ENCODE assay signal across 15 cellular contexts in genomic region chr2:236876642-236877041, GRCh38.
A peak's percentile ranks its signal among the peaks of the same experiment; 100 is the strongest.
DNase-seq lines count a peak whose midpoint lies in the region; ATAC-seq and TF ChIP-seq lines count a peak whose summit lies in the region.
"Had no signal": no experiment of that assay in that cellular context is flagged by ENCODE, and none has a peak within 500 bp of the region (broad histone marks: within the 10 kb centered on the region; RNA-seq: fewer than 3 reads in every experiment).

No MANE protein-coding gene starts in this region.

- H3K36me3 ChIP-seq in lower lobe of right lung, result no peaks in the 10 kb centered on the region
- H3K36me3 ChIP-seq: suprapubic skin had no signal

- peak; percentile 90 for DNase-seq in DMS53 (lab: John Stamatoyannopoulos, UW)
- DNase-seq in NCI-H1105 treated with DMSO at 0.1 percent for 48 hours (lab: John Stamatoyannopoulos, UW), result peak; percentile 93
- DNase-seq in NCI-H774 (lab: John Stamatoyannopoulos, UW), result peak; percentile 88
- no peak for DNase-seq in lower lobe of right lung
- DNase-seq: effector memory CD4-positive, alpha-beta T cell; foreskin keratinocyte; HFFc6; natural killer cell; retina had no signal

- no peak for TF ChIP-seq CTCF in lower lobe of right lung (IDR thresholded peaks at IDR 0.05)

- H3K4me3 ChIP-seq in lower lobe of right lung, result no peak overlapping the region
- H3K4me3 ChIP-seq: smooth muscle cell, suprapubic skin had no signal

- H3K27ac ChIP-seq in lower lobe of right lung, result no peak overlapping the region
- H3K27ac ChIP-seq: foreskin keratinocyte, suprapubic skin had no signal

- peaks cover 24% of the 10 kb centered on the region for H3K4me1 ChIP-seq in lower lobe of right lung

- H3K9me3 ChIP-seq in lower lobe of right lung, result no peaks in the 10 kb centered on the region
- H3K9me3 ChIP-seq: suprapubic skin had no signal

- intact Hi-C loops in lower lobe of right lung (cut with DNase I), result no loop called here

- ATAC-seq in lower lobe of right lung, result peak; percentile 41 to 76
- no peak for ATAC-seq in HG02870 (IDR thresholded peaks at IDR 0.05; ENCODE audit: unreplicated experiment)
- no peak for ATAC-seq in HG03039 (IDR thresholded peaks at IDR 0.05; ENCODE audit: unreplicated experiment)
- no peak for ATAC-seq in GM18861 (IDR thresholded peaks at IDR 0.05; ENCODE audit: unreplicated experiment)
- ATAC-seq: activated T-helper 17 cell treated with anti-CD3 and anti-CD28 coated beads, Interleukin-2, amount 50 U/mL, for 72 hours; foreskin keratinocyte; natural killer cell had no signal

- peaks cover 7% of the 10 kb centered on the region for H3K27me3 ChIP-seq in lower lobe of right lung (ENCODE audit: low read depth)
- H3K27me3 ChIP-seq: foreskin keratinocyte, suprapubic skin had no signal

Comparison
In these comparisons a context has a peak if more than half of its experiments do, and no peak if none do; other contexts are left out.
1. ATAC-seq: peak in lower lobe of right lung (2 of 2); none in HG02870 (single experiment), HG03039 (single experiment) and GM18861 (single experiment).